Comparison of ENCODE assay signal across 23 cellular contexts in genomic region chr16:3992297-3993051, GRCh38.
DNase-seq lines count a peak whose midpoint lies in the region; ATAC-seq and TF ChIP-seq lines count a peak whose summit lies in the region.
"Had no signal": no experiment of that assay in that cellular context is flagged by ENCODE, and none has a peak within 500 bp of the region (broad histone marks: within the 10 kb centered on the region; RNA-seq: fewer than 3 reads in every experiment).

No MANE protein-coding gene starts in this region.

- no peak overlapping the region for H3K27ac ChIP-seq in lower lobe of right lung
- H3K27ac ChIP-seq: 22Rv1, body of pancreas had no signal

- in situ Hi-C loops in astrocyte of the spinal cord (cut with HindIII; ENCODE audit: low sequenced_read_pairs), result no loop called here

- no peaks in the 10 kb centered on the region for H3K9me3 Mint-ChIP-seq in activated CD4-positive, alpha-beta T cell treated with anti-CD3 and anti-CD28 coated beads for 36 hours (ENCODE audit: low read depth)
- no peaks in the 10 kb centered on the region for H3K9me3 Mint-ChIP-seq in activated CD4-positive, alpha-beta T cell treated with anti-CD3 and anti-CD28 coated beads, Interleukin-2, amount 10 ng/mL, durations not matched to agents 7 days and 5 days
- H3K9me3 Mint-ChIP-seq in type B pancreatic cell, result no peaks in the 10 kb centered on the region
- H3K9me3 Mint-ChIP-seq: activated naive CD8-positive, alpha-beta T cell treated with anti-CD3 and anti-CD28 coated beads for 36 hours; activated T-helper 17 cell treated with anti-CD3 and anti-CD28 coated beads, Interleukin-2, amount 50 U/mL, for 72 hours; HFFc6; natural killer cell had no signal

- no peaks in the 10 kb centered on the region for H3K27me3 ChIP-seq in lower lobe of right lung (ENCODE audit: low read depth)
- H3K27me3 ChIP-seq: body of pancreas had no signal

- POLR2A ChIA-PET in activated CD4-positive, alpha-beta T cell treated with anti-CD3 and anti-CD28 coated beads for 36 hours (lab: Charles Lee), result no interaction called here
- POLR2A ChIA-PET in activated CD4-positive, alpha-beta T cell treated with anti-CD3 and anti-CD28 coated beads, Interleukin-2, amount 10 ng/mL, durations not matched to agents 7 days and 5 days (lab: Charles Lee), result no interaction called here

- H3K4me3 ChIP-seq in astrocyte of the spinal cord (ENCODE audit: low read depth, low read length), result no peak overlapping the region
- H3K4me3 ChIP-seq in lower lobe of right lung, result no peak overlapping the region
- H3K4me3 ChIP-seq: body of pancreas, GM12878 had no signal

- CTCF ChIA-PET in activated CD4-positive, alpha-beta T cell treated with anti-CD3 and anti-CD28 coated beads for 36 hours (lab: Charles Lee), result no interaction called here
- CTCF ChIA-PET in activated CD4-positive, alpha-beta T cell treated with anti-CD3 and anti-CD28 coated beads, Interleukin-2, amount 10 ng/mL, durations not matched to agents 7 days and 5 days (lab: Charles Lee), result interaction anchor here (1.2 kb wide), 1 partner anchor 10 kb away, joined by 3 read pairs; no protein-coding TSS in a partner anchor

- H3K4me3 Mint-ChIP-seq in activated CD4-positive, alpha-beta T cell treated with anti-CD3 and anti-CD28 coated beads for 36 hours, result no peak overlapping the region
- H3K4me3 Mint-ChIP-seq in activated CD4-positive, alpha-beta T cell treated with anti-CD3 and anti-CD28 coated beads, Interleukin-2, amount 10 ng/mL, durations not matched to agents 7 days and 5 days, result no peak overlapping the region
- H3K4me3 Mint-ChIP-seq in type B pancreatic cell, result no peak overlapping the region
- H3K4me3 Mint-ChIP-seq: activated naive CD8-positive, alpha-beta T cell treated with anti-CD3 and anti-CD28 coated beads for 36 hours; activated T-helper 17 cell treated with anti-CD3 and anti-CD28 coated beads, Interleukin-2, amount 50 U/mL, for 72 hours; HFFc6; natural killer cell had no signal

- no peaks in the 10 kb centered on the region for H3K36me3 Mint-ChIP-seq in activated CD4-positive, alpha-beta T cell treated with anti-CD3 and anti-CD28 coated beads for 36 hours (ENCODE audit: low read depth)
- no peaks in the 10 kb centered on the region for H3K36me3 Mint-ChIP-seq in activated CD4-positive, alpha-beta T cell treated with anti-CD3 and anti-CD28 coated beads, Interleukin-2, amount 10 ng/mL, durations not matched to agents 7 days and 5 days (ENCODE audit: low read depth)
- H3K36me3 Mint-ChIP-seq in type B pancreatic cell, result no peaks in the 10 kb centered on the region
- H3K36me3 Mint-ChIP-seq: natural killer cell had no signal

- peaks cover 27% of the 10 kb centered on the region for H3K36me3 ChIP-seq in lower lobe of right lung

- no peaks in the 10 kb centered on the region for H3K4me1 ChIP-seq in lower lobe of right lung

- intact Hi-C loops in activated CD4-positive, alpha-beta T cell treated with anti-CD3 and anti-CD28 coated beads for 36 hours (cut with DNase I, micrococcal nuclease), result loop anchor here in 1 of 2 experiments (5.0 to 10.0 kb wide), 2 partner anchors 125 to 412 kb away; partner anchors contain the start of gene ADCY9
- intact Hi-C loops in lower lobe of right lung (cut with DNase I), result no loop called here

- DNase-seq in activated CD4-positive, alpha-beta T cell treated with anti-CD3 and anti-CD28 coated beads for 36 hours, result peak; percentile 55
- no peak for DNase-seq in activated CD4-positive, alpha-beta T cell treated with anti-CD3 and anti-CD28 coated beads, Interleukin-2, amount 10 ng/mL, durations not matched to agents 7 days and 5 days
- DNase-seq in astrocyte of the spinal cord (ENCODE audit: low read depth, low spot score) (no peak), lower lobe of right lung (peak; percentile 32), type B pancreatic cell (ENCODE audit: extremely low spot score, unreplicated experiment) (no peak), GDM1 (lab: John Stamatoyannopoulos, UW) (no peak), NCI-H446 treated with DMSO at 0.1 percent for 48 hours (lab: John Stamatoyannopoulos, UW) (no peak)
- DNase-seq: activated CD4-positive, alpha-beta T cell treated with anti-CD3 and anti-CD28 coated beads for 4 hours; activated CD8-positive, alpha-beta memory T cell treated with anti-CD3 and anti-CD28 coated beads, Interleukin-2, amount 50 U/mL, for 4 hours; activated naive CD8-positive, alpha-beta T cell treated with anti-CD3 and anti-CD28 coated beads for 36 hours; DMS79; HFFc6; Karpas-422; natural killer cell; NCI-H1694 treated with DMSO at 0.1 percent for 48 hours; NCI-H82; SHP77 treated with DMSO at 0.1 percent for 48 hours had no signal

- H3K4me1 Mint-ChIP-seq in activated CD4-positive, alpha-beta T cell treated with anti-CD3 and anti-CD28 coated beads for 36 hours, result no peaks in the 10 kb centered on the region
- H3K4me1 Mint-ChIP-seq in activated CD4-positive, alpha-beta T cell treated with anti-CD3 and anti-CD28 coated beads, Interleukin-2, amount 10 ng/mL, durations not matched to agents 7 days and 5 days, result no peaks in the 10 kb centered on the region
- peaks cover 9% of the 10 kb centered on the region for H3K4me1 Mint-ChIP-seq in type B pancreatic cell (ENCODE audit: unreplicated experiment)
- H3K4me1 Mint-ChIP-seq: activated naive CD8-positive, alpha-beta T cell treated with anti-CD3 and anti-CD28 coated beads for 36 hours; activated T-helper 17 cell treated with anti-CD3 and anti-CD28 coated beads, Interleukin-2, amount 50 U/mL, for 72 hours; natural killer cell had no signal

- no peak overlapping the region for H3K27ac Mint-ChIP-seq in activated CD4-positive, alpha-beta T cell treated with anti-CD3 and anti-CD28 coated beads for 36 hours
- no peak overlapping the region for H3K27ac Mint-ChIP-seq in activated CD4-positive, alpha-beta T cell treated with anti-CD3 and anti-CD28 coated beads, Interleukin-2, amount 10 ng/mL, durations not matched to agents 7 days and 5 days
- no peak overlapping the region for H3K27ac Mint-ChIP-seq in type B pancreatic cell
- H3K27ac Mint-ChIP-seq: activated naive CD8-positive, alpha-beta T cell treated with anti-CD3 and anti-CD28 coated beads for 36 hours; activated T-helper 17 cell treated with anti-CD3 and anti-CD28 coated beads, Interleukin-2, amount 50 U/mL, for 72 hours; HFFc6 had no signal

- H3K27me3 Mint-ChIP-seq in activated CD4-positive, alpha-beta T cell treated with anti-CD3 and anti-CD28 coated beads for 36 hours, result no peaks in the 10 kb centered on the region
- no peaks in the 10 kb centered on the region for H3K27me3 Mint-ChIP-seq in activated CD4-positive, alpha-beta T cell treated with anti-CD3 and anti-CD28 coated beads, Interleukin-2, amount 10 ng/mL, durations not matched to agents 7 days and 5 days
- H3K27me3 Mint-ChIP-seq in type B pancreatic cell, result no peaks in the 10 kb centered on the region
- H3K27me3 Mint-ChIP-seq: activated naive CD8-positive, alpha-beta T cell treated with anti-CD3 and anti-CD28 coated beads for 36 hours; activated T-helper 17 cell treated with anti-CD3 and anti-CD28 coated beads, Interleukin-2, amount 50 U/mL, for 72 hours had no signal

- peak; percentile 60 for ATAC-seq in activated CD4-positive, alpha-beta T cell treated with anti-CD3 and anti-CD28 coated beads for 36 hours
- ATAC-seq in lower lobe of right lung (no peak), HG03280 (IDR thresholded peaks at IDR 0.05; ENCODE audit: unreplicated experiment) (no peak)
- ATAC-seq: activated T-helper 17 cell treated with anti-CD3 and anti-CD28 coated beads, Interleukin-2, amount 50 U/mL, for 72 hours; body of pancreas; GM12878; sciatic nerve had no signal

- TF ChIP-seq CTCF in astrocyte of the spinal cord (IDR thresholded peaks at IDR 0.05; ENCODE audit: low read depth, low read length) (peak; percentile 26), lower lobe of right lung (IDR thresholded peaks at IDR 0.05) (no peak), type B pancreatic cell (conservative IDR thresholded peaks at IDR 0.05) (peak; percentile 30)

- H3K9me3 ChIP-seq in lower lobe of right lung, result no peaks in the 10 kb centered on the region
- H3K9me3 ChIP-seq: body of pancreas had no signal

Comparison
In these comparisons a context has a peak if more than half of its experiments do, and no peak if none do; other contexts are left out.
1. DNase-seq: peak in activated CD4-positive, alpha-beta T cell treated with anti-CD3 and anti-CD28 coated beads for 36 hours (single experiment) and lower lobe of right lung (single experiment); none in activated CD4-positive, alpha-beta T cell treated with anti-CD3 and anti-CD28 coated beads, Interleukin-2, amount 10 ng/mL, durations not matched to agents 7 days and 5 days (single experiment), astrocyte of the spinal cord (single experiment), type B pancreatic cell (single experiment), GDM1 (single experiment) and NCI-H446 treated with DMSO at 0.1 percent for 48 hours (single experiment).